ENCODE assay signal across 3 cellular contexts in genomic region chr20:39349240-39349639, GRCh38.
"Had no signal": no experiment of that assay in that cellular context is flagged by ENCODE, and none has a peak within 500 bp of the region (broad histone marks: within the 10 kb centered on the region; RNA-seq: fewer than 3 reads in every experiment).

No MANE protein-coding gene starts in this region.

- H3K4me3 ChIP-seq: GM12878 had no signal

- DNase-seq: GDM1, GF-D8 had no signal
